In the genomic region with DNA sequence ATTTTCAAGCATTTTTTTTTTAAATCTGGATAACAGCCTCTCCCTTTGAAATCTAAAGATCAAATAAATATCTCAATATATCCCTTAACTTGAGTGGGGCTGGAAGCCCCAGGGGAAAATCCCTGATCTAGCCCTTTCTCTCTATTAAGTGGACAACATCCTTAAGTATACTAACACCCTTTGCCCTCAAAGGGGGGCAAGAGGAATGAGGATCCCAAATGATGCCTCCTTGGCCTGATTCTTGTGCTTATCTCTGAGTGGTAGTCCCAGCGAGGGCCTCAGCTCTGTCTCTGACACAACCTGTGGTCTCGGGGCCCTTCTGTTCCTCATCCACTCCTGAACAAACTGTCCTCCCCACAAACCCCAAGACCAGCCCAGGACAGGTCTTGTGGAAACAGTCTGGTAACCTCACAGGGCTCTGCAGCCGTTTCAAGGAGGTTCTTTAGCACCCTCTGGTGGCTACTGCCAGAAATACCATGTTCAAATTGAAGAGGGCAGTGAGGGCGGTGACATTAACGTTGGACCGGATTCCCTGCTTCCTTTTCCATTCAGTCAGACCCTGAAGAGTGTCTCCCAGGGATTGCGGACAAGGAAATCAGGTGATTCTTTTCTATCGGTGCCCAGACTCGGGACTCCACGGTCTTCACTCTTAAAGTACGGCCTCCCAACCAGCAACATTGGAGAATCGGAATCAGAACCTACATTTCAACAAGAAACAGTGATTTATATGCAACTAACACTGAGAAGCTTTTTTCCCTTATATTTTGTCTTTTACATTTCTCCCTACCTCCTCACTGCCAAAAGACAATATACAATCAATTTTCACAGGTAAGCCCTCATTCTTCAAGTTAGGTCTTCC, we compare ENCODE assay signal across 8 cellular contexts.
DNase-seq lines count a peak whose midpoint lies in the region; ATAC-seq lines count a peak whose summit lies in the region.

No MANE protein-coding gene starts in this region.

- H3K27ac Mint-ChIP-seq in central memory CD8-positive, alpha-beta T cell (ENCODE audit: low read depth): no peak overlapping the region

- peaks cover 8% of the 10 kb centered on the region for H3K4me1 Mint-ChIP-seq in central memory CD8-positive, alpha-beta T cell

- H3K9me3 Mint-ChIP-seq in central memory CD8-positive, alpha-beta T cell: no peaks in the 10 kb centered on the region

- peaks cover 13% of the 10 kb centered on the region for H3K27me3 Mint-ChIP-seq in central memory CD8-positive, alpha-beta T cell

- peaks cover 1% of the 10 kb centered on the region for H3K36me3 Mint-ChIP-seq in central memory CD8-positive, alpha-beta T cell (ENCODE audit: insufficient read depth)

- DNase-seq in AML-193 (lab: John Stamatoyannopoulos, UW): peak; percentile 19 to 60
- peak; percentile 36 for DNase-seq in NCI-H226
- DNase-seq in central memory CD8-positive, alpha-beta T cell (ENCODE audit: low spot score in 2 of 2): peak; percentile 32 to 39
- DNase-seq in left kidney (ENCODE audit: low read depth, low spot score): peak; percentile 90
- DNase-seq in stimulated activated CD4-positive, alpha-beta T cell treated with anti-CD3 and anti-CD28 coated beads, Interleukin-4, amount 100 ng/mL, for 48 hours (ENCODE audit: low read depth in 2 of 2): peak; percentile 46 to 62

- peak; percentile 90 for ATAC-seq in GM19025 (IDR thresholded peaks at IDR 0.05; ENCODE audit: low read depth, unreplicated experiment)
- ATAC-seq in HG03139 (IDR thresholded peaks at IDR 0.05; ENCODE audit: unreplicated experiment): peak; percentile 72
- peak; percentile 70 to 76 for ATAC-seq in activated CD4-positive, CD25-positive, alpha-beta regulatory T cell treated with anti-CD3 and anti-CD28 coated beads, Interleukin-2, amount 50 U/mL, for 24 hours
- ATAC-seq in central memory CD8-positive, alpha-beta T cell (replicated peaks; ENCODE audit: extremely low read depth, poor library complexity, severe bottlenecking): peak; percentile 49

- no peak overlapping the region for H3K4me3 Mint-ChIP-seq in central memory CD8-positive, alpha-beta T cell

Comparison
In these comparisons a context has a peak if more than half of its experiments do, and no peak if none do; other contexts are left out.
1. Peak in every context shown above with its lines: DNase-seq and ATAC-seq.
2. DNase-seq: peak in every context shown above with its lines; median percentile 90 in left kidney; 54 in stimulated activated CD4-positive, alpha-beta T cell treated with anti-CD3 and anti-CD28 coated beads, Interleukin-4, amount 100 ng/mL, for 48 hours; 40 in AML-193; 36 in NCI-H226; 36 in central memory CD8-positive, alpha-beta T cell.